1 cellular context compared by ENCODE assay signal in the genomic region with DNA sequence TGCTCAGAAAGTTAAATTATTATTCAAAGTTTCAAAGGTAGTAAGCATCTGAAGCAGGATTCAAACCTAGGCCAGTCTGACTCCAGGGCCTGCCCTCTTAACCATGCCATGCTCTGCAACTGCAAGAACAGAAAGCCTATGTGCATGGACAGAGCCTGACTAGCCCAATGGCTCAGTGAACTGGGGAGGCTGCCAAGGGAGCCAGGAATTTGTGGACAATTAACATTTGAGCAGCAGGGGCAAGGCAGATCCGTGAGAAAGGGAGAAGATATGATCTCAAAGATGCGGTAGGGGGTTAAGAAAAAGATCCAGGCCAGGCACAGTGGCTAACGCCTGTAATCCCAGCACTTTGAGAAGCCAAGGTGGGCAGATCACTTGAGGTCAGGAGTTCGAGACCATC.
TF ChIP-seq lines count a peak whose summit lies in the region.

No MANE protein-coding gene starts in this region.

TF ChIP-seq in GM23338, 12 proteins besides CTCF, POLR2A, EP300 and RAD21:
- TF ChIP-seq STAT1 (IDR thresholded peaks at IDR 0.05; ENCODE audit: unreplicated experiment) (no peak), NANOG (IDR thresholded peaks at IDR 0.05; ENCODE audit: borderline replicate concordance) (no peak), ZNF331 (CRISPR knock-in tag; IDR thresholded peaks at IDR 0.05; ENCODE audit: low read depth) (no peak), CREB1 (CRISPR knock-in tag; IDR thresholded peaks at IDR 0.05; ENCODE audit: low read depth) (no peak), ZNF114 (CRISPR knock-in tag; IDR thresholded peaks at IDR 0.05) (no peak), POLR2AphosphoS5 (IDR thresholded peaks at IDR 0.05; ENCODE audit: low read depth) (no peak)
- TF ChIP-seq, protein P1, sequence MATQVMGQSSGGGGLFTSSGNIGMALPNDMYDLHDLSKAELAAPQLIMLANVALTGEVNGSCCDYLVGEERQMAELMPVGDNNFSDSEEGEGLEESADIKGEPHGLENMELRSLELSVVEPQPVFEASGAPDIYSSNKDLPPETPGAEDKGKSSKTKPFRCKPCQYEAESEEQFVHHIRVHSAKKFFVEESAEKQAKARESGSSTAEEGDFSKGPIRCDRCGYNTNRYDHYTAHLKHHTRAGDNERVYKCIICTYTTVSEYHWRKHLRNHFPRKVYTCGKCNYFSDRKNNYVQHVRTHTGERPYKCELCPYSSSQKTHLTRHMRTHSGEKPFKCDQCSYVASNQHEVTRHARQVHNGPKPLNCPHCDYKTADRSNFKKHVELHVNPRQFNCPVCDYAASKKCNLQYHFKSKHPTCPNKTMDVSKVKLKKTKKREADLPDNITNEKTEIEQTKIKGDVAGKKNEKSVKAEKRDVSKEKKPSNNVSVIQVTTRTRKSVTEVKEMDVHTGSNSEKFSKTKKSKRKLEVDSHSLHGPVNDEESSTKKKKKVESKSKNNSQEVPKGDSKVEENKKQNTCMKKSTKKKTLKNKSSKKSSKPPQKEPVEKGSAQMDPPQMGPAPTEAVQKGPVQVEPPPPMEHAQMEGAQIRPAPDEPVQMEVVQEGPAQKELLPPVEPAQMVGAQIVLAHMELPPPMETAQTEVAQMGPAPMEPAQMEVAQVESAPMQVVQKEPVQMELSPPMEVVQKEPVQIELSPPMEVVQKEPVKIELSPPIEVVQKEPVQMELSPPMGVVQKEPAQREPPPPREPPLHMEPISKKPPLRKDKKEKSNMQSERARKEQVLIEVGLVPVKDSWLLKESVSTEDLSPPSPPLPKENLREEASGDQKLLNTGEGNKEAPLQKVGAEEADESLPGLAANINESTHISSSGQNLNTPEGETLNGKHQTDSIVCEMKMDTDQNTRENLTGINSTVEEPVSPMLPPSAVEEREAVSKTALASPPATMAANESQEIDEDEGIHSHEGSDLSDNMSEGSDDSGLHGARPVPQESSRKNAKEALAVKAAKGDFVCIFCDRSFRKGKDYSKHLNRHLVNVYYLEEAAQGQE (IDR thresholded peaks at IDR 0.05; ENCODE audit: unreplicated experiment), result no peak
